In the genomic region with DNA sequence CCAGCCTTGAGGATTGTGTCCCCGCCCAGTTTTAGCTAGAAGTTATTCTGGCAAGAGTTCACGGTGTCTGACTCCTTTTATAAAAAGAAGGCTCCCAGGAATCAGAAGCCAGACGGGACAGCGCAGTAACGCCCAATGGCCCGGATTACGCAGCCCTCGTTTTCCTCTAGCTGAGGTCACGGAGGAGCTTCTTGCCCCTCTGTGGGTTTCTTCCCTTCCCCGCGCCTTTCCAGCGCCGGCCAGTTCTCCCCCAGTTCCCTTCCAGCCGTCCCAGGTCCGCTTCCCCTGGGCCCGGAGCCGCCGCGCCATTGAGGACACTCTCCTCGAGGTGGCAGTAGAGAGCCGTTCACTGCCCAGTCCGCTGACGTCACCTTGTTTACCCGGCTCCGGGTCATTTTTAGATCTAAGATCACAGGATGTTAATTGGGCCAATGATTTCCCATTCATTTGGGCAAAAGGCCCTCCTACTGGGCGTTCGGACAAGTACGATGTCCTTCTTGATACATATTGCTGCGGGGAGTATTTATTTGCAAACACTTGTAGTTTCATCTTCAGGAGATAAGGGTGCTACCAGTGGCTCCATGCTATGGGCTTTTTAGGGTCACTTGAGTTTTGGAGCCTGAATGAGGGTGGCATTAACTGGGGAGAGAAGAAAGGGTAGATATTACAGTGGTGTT, we compare ENCODE assay signal across 8 cellular contexts.
DNase-seq lines count a peak whose midpoint lies in the region; ATAC-seq, FAIRE-seq and TF ChIP-seq lines count a peak whose summit lies in the region.

No MANE protein-coding gene starts in this region.

- no peaks in the 10 kb centered on the region for H3K9me3 Mint-ChIP-seq in naive thymus-derived CD4-positive, alpha-beta T cell

- H3K9ac ChIP-seq in Karpas-422 (ENCODE audit: low read length) (peak overlapping the region; percentile 33; the same call in 1 of the 2 replicates), fibroblast of lung (ENCODE audit: insufficient read depth, low read length) (no peak overlapping the region)

- H3K4me3 Mint-ChIP-seq in naive thymus-derived CD4-positive, alpha-beta T cell, result peak overlapping the region; percentile 60 to 92 (median 86)

- intact Hi-C loops in naive thymus-derived CD4-positive, alpha-beta T cell (cut with micrococcal nuclease), result loop anchor here (1.0 to 5.0 kb wide), 15 partner anchors 33 to 868 kb away; a partner anchor contains a TSS

- H3K36me3 ChIP-seq in Karpas-422 (ENCODE audit: insufficient read depth, low read length) (no peaks in the 10 kb centered on the region), fibroblast of lung (ENCODE audit: control insufficient read depth, insufficient read depth, low read length) (no peaks in the 10 kb centered on the region)
- no peaks in the 10 kb centered on the region for H3K36me3 ChIP-seq in naive thymus-derived CD4-positive, alpha-beta T cell (ENCODE audit: control insufficient read depth in 2 of 3, insufficient read depth in 3 of 3, low read length in 3 of 3)

- H4K20me1 ChIP-seq in Karpas-422 (ENCODE audit: insufficient read depth, low read depth, low read length), result no peaks in the 10 kb centered on the region
- H4K20me1 ChIP-seq in fibroblast of lung (ENCODE audit: control insufficient read depth, extremely low read depth, insufficient read depth, low read length), result no peaks in the 10 kb centered on the region

- H2AFZ ChIP-seq in Karpas-422 (ENCODE audit: low read length) (peak overlapping the region; percentile 81), fibroblast of lung (ENCODE audit: low read length) (peak overlapping the region; percentile 76)

- FAIRE-seq in RCC 7860 (lab: Jason Lieb, UNC), result peak; percentile 45

- H3K9me2 ChIP-seq in Karpas-422 (replicated peaks; ENCODE audit: insufficient read depth, low read length), result no peaks in the 10 kb centered on the region

- peak; percentile 71 for ATAC-seq in GM21529 (IDR thresholded peaks at IDR 0.05; ENCODE audit: unreplicated experiment)
- ATAC-seq in naive thymus-derived CD4-positive, alpha-beta T cell, result peak; percentile 97

- H3K27me3 ChIP-seq in Karpas-422 (ENCODE audit: low read length), result no peaks in the 10 kb centered on the region
- H3K27me3 ChIP-seq in fibroblast of lung (ENCODE audit: control insufficient read depth, insufficient read depth, low read length), result no peaks in the 10 kb centered on the region
- no peaks in the 10 kb centered on the region for H3K27me3 ChIP-seq in naive thymus-derived CD4-positive, alpha-beta T cell (ENCODE audit: control insufficient read depth in 2 of 2, insufficient read depth in 2 of 2, low read length in 2 of 2)

- H3K27me3 Mint-ChIP-seq in naive thymus-derived CD4-positive, alpha-beta T cell, result no peaks in the 10 kb centered on the region

- H3K4me1 ChIP-seq in Karpas-422 (ENCODE audit: low read length) (peaks cover 4% of the 10 kb centered on the region), fibroblast of lung (ENCODE audit: control insufficient read depth, extremely low read depth, insufficient read depth, low read length) (no peaks in the 10 kb centered on the region)
- peaks cover 0 to 9% of the 10 kb centered on the region in 2 donors for H3K4me1 ChIP-seq in naive thymus-derived CD4-positive, alpha-beta T cell (ENCODE audit: control insufficient read depth in 2 of 2, insufficient read depth in 2 of 2, low read length in 2 of 2)

- peak overlapping the region; percentile 87 for H3K4me2 ChIP-seq in Karpas-422 (ENCODE audit: low read depth, low read length, poor library complexity, severe bottlenecking)
- peak overlapping the region; percentile 87 for H3K4me2 ChIP-seq in fibroblast of lung (ENCODE audit: extremely low read depth, insufficient read depth, low read length)

- H3K9me3 ChIP-seq in Karpas-422 (ENCODE audit: low read length) (no peaks in the 10 kb centered on the region), fibroblast of lung (ENCODE audit: control insufficient read depth, insufficient read depth, low read depth, low read length) (no peaks in the 10 kb centered on the region)
- H3K9me3 ChIP-seq in naive thymus-derived CD4-positive, alpha-beta T cell (ENCODE audit: control insufficient read depth in 2 of 3, low read length in 3 of 3), result no peaks in the 10 kb centered on the region

- H3K79me2 ChIP-seq in Karpas-422 (ENCODE audit: low read length) (no peaks in the 10 kb centered on the region), fibroblast of lung (ENCODE audit: control insufficient read depth, insufficient read depth, low read length) (no peaks in the 10 kb centered on the region)

- peaks cover 4 to 30% (median 15%) of the 10 kb centered on the region in 7 donors for H3K4me1 Mint-ChIP-seq in naive thymus-derived CD4-positive, alpha-beta T cell

- peak; percentile 90 for DNase-seq in D341Med (ENCODE audit: low spot score)
- peak; percentile 87 for DNase-seq in Karpas-422
- peak; percentile 45 for DNase-seq in RCC 7860 (ENCODE audit: low spot score)
- DNase-seq in activated T-helper 1 cell treated with anti-CD3 and anti-CD28 coated beads, Interleukin-2, amount 50 U/mL, for 16 hours (ENCODE audit: low read depth in 1 of 2, low spot score in 1 of 2), result peak; percentile 69 to 71
- peak; percentile 61 to 80 for DNase-seq in fibroblast of lung (ENCODE audit: low read depth in 2 of 2)
- peak; percentile 62 to 86 (median 77) for DNase-seq in naive thymus-derived CD4-positive, alpha-beta T cell
- peak; percentile 56 to 63 for DNase-seq in stimulated activated CD8-positive, alpha-beta memory T cell treated with anti-CD3 and anti-CD28 coated beads, Interleukin-7, amount 100 ng/mL, for 48 hours (ENCODE audit: extremely low read depth in 1 of 2, low read depth in 1 of 2)

- TF ChIP-seq CTCF in fibroblast of lung (conservative IDR thresholded peaks at IDR 0.05 in 1 of 2, IDR thresholded peaks at IDR 0.05 in 1 of 2; ENCODE audit: low read depth in 1 of 2, low read length in 2 of 2), result peak; percentile 89 to 92

- CTCF ChIA-PET in naive thymus-derived CD4-positive, alpha-beta T cell (lab: Charles Lee), result interaction anchor here (0.6 to 3.8 kb wide), 8 partner anchors 41 to 282 kb away, joined by 3 to 23 read pairs (median 3); no protein-coding TSS in a partner anchor

- peak overlapping the region; percentile 57; the same call in 1 of the 2 replicates for H3K4me3 ChIP-seq in Karpas-422 (ENCODE audit: low read length)
- peak overlapping the region; percentile 20 to 60 (median 36) for H3K4me3 ChIP-seq in fibroblast of lung (replicated peaks in 1 of 4; ENCODE audit: control extremely low read depth in 1 of 4, insufficient read depth in 1 of 4, low read depth in 3 of 4, low read length in 4 of 4)
- H3K4me3 ChIP-seq in naive thymus-derived CD4-positive, alpha-beta T cell (ENCODE audit: low read length), result peak overlapping the region; percentile 68

- H3K27ac ChIP-seq in Karpas-422 (ENCODE audit: low read length) (no peak overlapping the region), fibroblast of lung (ENCODE audit: insufficient read depth, low read length) (no peak overlapping the region)
- H3K27ac ChIP-seq in naive thymus-derived CD4-positive, alpha-beta T cell (ENCODE audit: low read depth, low read length), result peak overlapping the region; percentile 77

- H3K27ac Mint-ChIP-seq in naive thymus-derived CD4-positive, alpha-beta T cell, result peak overlapping the region; percentile 79 to 98 (median 91)

- H3K36me3 Mint-ChIP-seq in naive thymus-derived CD4-positive, alpha-beta T cell, result no peaks in the 10 kb centered on the region

- POLR2A ChIA-PET in naive thymus-derived CD4-positive, alpha-beta T cell (lab: Charles Lee), result interaction anchor here (0.6 to 1.3 kb wide), 3 partner anchors 153 to 256 kb away, joined by 3 to 4 read pairs (median 3); no protein-coding TSS in a partner anchor
